Comparison of ENCODE assay signal across 15 cellular contexts in genomic region chr2:45902379-45902778, GRCh38.
"Had no signal": no experiment of that assay in that cellular context is flagged by ENCODE, and none has a peak within 500 bp of the region (broad histone marks: within the 10 kb centered on the region; RNA-seq: fewer than 3 reads in every experiment).

No MANE protein-coding gene starts in this region.

- H3K27me3 ChIP-seq: dorsolateral prefrontal cortex, esophagus muscularis mucosa, gastrocnemius medialis, right atrium auricular region had no signal

- ATAC-seq: gastrocnemius medialis, left lobe of liver had no signal

- FAIRE-seq: small intestine had no signal

- H3K27ac ChIP-seq: dorsolateral prefrontal cortex, epithelial cell of prostate, gastrocnemius medialis, right atrium auricular region had no signal

- H3K4me3 ChIP-seq: dorsolateral prefrontal cortex, esophagus muscularis mucosa, gastrocnemius medialis, right atrium auricular region had no signal

- H3K9me3 ChIP-seq: esophagus muscularis mucosa, gastrocnemius medialis, right atrium auricular region had no signal

- H3K36me3 ChIP-seq: esophagus muscularis mucosa, gastrocnemius medialis, right atrium auricular region had no signal

- DNase-seq: cortex of kidney; dorsolateral prefrontal cortex; effector CD8-positive, alpha-beta T cell; gastrocnemius medialis; glutamatergic neuron; islet precursor cell; mammary epithelial cell; small intestine; stimulated activated CD4-positive, alpha-beta T cell treated with anti-CD3 and anti-CD28 coated beads, Interleukin-12 subunit alpha, Interleukin-12 subunit beta, amount 100 ng/mL, for 4 hours; stimulated activated naive CD4-positive, alpha-beta T cell treated with Interleukin-2 at 50 U/mL for 16 hours; trophoblast cell had no signal
